Comparison of ENCODE assay signal across 33 cellular contexts in genomic region chr3:135500034-135500433, GRCh38.
"Had no signal": no experiment of that assay in that cellular context is flagged by ENCODE, and none has a peak within 500 bp of the region (broad histone marks: within the 10 kb centered on the region; RNA-seq: fewer than 3 reads in every experiment).

No MANE protein-coding gene starts in this region.

- H3K36me3 ChIP-seq: adrenal gland, brain microvascular endothelial cell, breast epithelium had no signal

- H3K27me3 ChIP-seq: adrenal gland, brain microvascular endothelial cell, breast epithelium had no signal

- H3K27ac ChIP-seq: adrenal gland, body of pancreas, brain microvascular endothelial cell, breast epithelium, VCaP had no signal

- H3K4me3 ChIP-seq: adrenal gland, body of pancreas, breast epithelium had no signal

- H3K9me3 ChIP-seq: adrenal gland, body of pancreas, breast epithelium had no signal

- FAIRE-seq: astrocyte, TTC549 had no signal

- ATAC-seq: activated CD8-positive, alpha-beta T cell treated with anti-CD3 and anti-CD28 coated beads for 36 hours; activated naive CD4-positive, alpha-beta T cell treated with anti-CD3 and anti-CD28 coated beads, Interleukin-2, amount 50 U/mL, for 72 hours; activated T-cell treated with anti-CD3 and anti-CD28 coated beads, Interleukin-2, amount 50 U/mL, for 4 hours; activated T-cell treated with anti-CD3 and anti-CD28 coated beads, Interleukin-2, amount 50 U/mL, for 72 hours; activated T-helper 17 cell treated with anti-CD3 and anti-CD28 coated beads, Interleukin-2, amount 50 U/mL, for 72 hours; body of pancreas had no signal

- DNase-seq: activated B cell treated with CpG ODN at 0.5 μM for 24 hours; activated CD4-positive, alpha-beta memory T cell treated with anti-CD3 and anti-CD28 coated beads for 36 hours; activated CD4-positive, alpha-beta T cell treated with anti-CD3 and anti-CD28 coated beads for 4 hours; activated CD4-positive, alpha-beta T cell treated with anti-CD3 and anti-CD28 coated beads, Interleukin-2, amount 10 ng/mL, durations not matched to agents 24 days and 14 days; activated CD4-positive, alpha-beta T cell treated with anti-CD3 and anti-CD28 coated beads, Interleukin-2, amount 50 U/mL, for 1 hour; activated CD4-positive, alpha-beta T cell treated with anti-CD3 and anti-CD28 coated beads, Interleukin-2, amount 50 U/mL, for 4 hours; activated CD4-positive, CD25-positive, alpha-beta regulatory T cell treated with anti-CD3 and anti-CD28 coated beads, Interleukin-2, amount 50 U/mL, for 72 hours; activated CD8-positive, alpha-beta memory T cell treated with anti-CD3 and anti-CD28 coated beads, Interleukin-2, amount 50 U/mL, for 4 hours; activated CD8-positive, alpha-beta T cell treated with anti-CD3 and anti-CD28 coated beads for 36 hours; activated effector memory CD4-positive, alpha-beta T cell treated with anti-CD3 and anti-CD28 coated beads, Interleukin-2, amount 50 U/mL, for 16 hours; activated gamma-delta T cell treated with Interleukin-2 at 50 U/mL for 16 hours; activated naive CD4-positive, alpha-beta T cell; activated naive CD4-positive, alpha-beta T cell treated with anti-CD3 and anti-CD28 coated beads for 36 hours; activated naive CD4-positive, alpha-beta T cell treated with anti-CD3 and anti-CD28 coated beads, Interleukin-2, amount 50 U/mL, for 16 hours; activated naive CD8-positive, alpha-beta T cell treated with anti-CD3 and anti-CD28 coated beads for 36 hours; activated T-cell treated with anti-CD3 and anti-CD28 coated beads for 4 hours; activated T-cell treated with anti-CD3 and anti-CD28 coated beads, Interleukin-2, amount 50 U/mL, for 1 hour; activated T-cell treated with anti-CD3 and anti-CD28 coated beads, Interleukin-2, amount 50 U/mL, for 4 hours; activated T-cell treated with anti-CD3 and anti-CD28 coated beads, Interleukin-2, amount 50 U/mL, for 72 hours; adrenal gland; amniotic stem cell; aorta; body of pancreas; brain microvascular endothelial cell; central memory CD4-positive, alpha-beta T cell; T-helper 2 cell; T-helper 9 cell had no signal

- H3K4me1 ChIP-seq: adrenal gland, body of pancreas, breast epithelium had no signal
